ENCODE assay signal across 16 cellular contexts in the genomic region with DNA sequence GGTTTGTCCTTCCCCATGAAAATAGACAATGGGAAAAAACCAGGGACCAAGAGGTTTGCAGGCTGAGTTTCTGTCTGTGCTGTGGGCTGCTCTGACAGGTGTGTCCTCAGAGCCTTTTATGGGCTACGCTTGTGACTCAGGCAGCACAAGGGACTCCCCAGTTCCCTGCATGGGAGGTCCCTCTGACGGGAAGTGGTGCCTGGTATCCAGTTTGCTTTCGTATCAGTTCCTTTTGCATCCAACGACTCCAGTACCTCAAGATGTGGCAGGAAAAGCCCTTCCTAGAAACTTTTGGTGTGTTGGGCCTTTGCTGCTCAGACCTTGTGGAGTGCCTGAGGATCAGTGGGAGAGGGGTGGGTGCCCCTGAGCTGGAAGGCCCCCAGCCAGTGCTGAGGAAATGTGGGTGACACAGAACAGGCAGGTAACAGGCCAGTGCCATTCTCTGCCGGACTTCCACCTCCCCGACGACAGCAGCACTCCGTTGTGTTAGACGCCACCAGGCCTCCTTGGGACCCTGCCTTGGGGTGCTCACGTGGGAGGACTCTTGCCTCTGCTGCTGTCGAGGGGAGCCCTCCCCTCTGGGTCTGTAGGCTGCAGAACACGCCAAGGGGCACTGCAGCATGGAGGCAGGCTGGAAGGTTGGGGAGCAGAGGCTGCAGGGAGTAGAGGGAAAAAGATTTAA. TPM values are rescaled to one million over a fixed set of nuclear protein-coding genes. Genes with fewer than 3 reads are reported as not detected.
A peak's percentile ranks its signal among the peaks of the same experiment; 100 is the strongest.
DNase-seq lines count a peak whose midpoint lies in the region; ATAC-seq and TF ChIP-seq lines count a peak whose summit lies in the region.
"Had no signal": no experiment of that assay in that cellular context is flagged by ENCODE, and none has a peak within 500 bp of the region (broad histone marks: within the 10 kb centered on the region; RNA-seq: fewer than 3 reads in every experiment).

No MANE protein-coding gene starts in this region.

- no peaks in the 10 kb centered on the region for H3K9me3 ChIP-seq in spleen

- intact Hi-C loops in spleen (cut with DNase I; ENCODE audit: low total_unique reads), result no loop called here

- no peak for TF ChIP-seq CTCF in NB4 (IDR thresholded peaks at IDR 0.05; ENCODE audit: low read depth, low read length)
- no peak for TF ChIP-seq CTCF in spleen (IDR thresholded peaks at IDR 0.05 in 8 of 11, conservative IDR thresholded peaks at IDR 0.05 in 3 of 11)

- ATAC-seq in GM21390 (IDR thresholded peaks at IDR 0.05; ENCODE audit: unreplicated experiment), result peak; percentile 64

- DNase-seq in activated CD8-positive, alpha-beta memory T cell treated with anti-CD3 and anti-CD28 coated beads for 24 hours, result peak; percentile 54
- no peak for DNase-seq in activated CD8-positive, alpha-beta memory T cell treated with anti-CD3 and anti-CD28 coated beads, Interleukin-2, amount 50 U/mL, for 4 hours
- DNase-seq in NB4 (ENCODE audit: low read depth) (peak; percentile 37), spleen (peak; percentile 70), DMS79 treated with DMSO at 0.1 percent for 48 hours (lab: John Stamatoyannopoulos, UW) (no peak), dedifferentiated amniotic fluid mesenchymal stem cell (ENCODE audit: extremely low spot score) (no peak)
- no peak for DNase-seq in activated CD4-positive, alpha-beta T cell treated with anti-CD3 and anti-CD28 coated beads, Interleukin-2, amount 50 U/mL, for 4 hours
- DNase-seq: activated CD4-positive, alpha-beta T cell treated with anti-CD3 and anti-CD28 coated beads, Interleukin-2, amount 50 U/mL, for 1 hour; Calu3; HCEC 1CT; mesenchymal stem cell; NCI-H1417; NCI-H510A treated with DMSO at 0.1 percent for 48 hours; T-helper 2 cell had no signal

- H3K4me1 ChIP-seq in spleen, result peaks cover 0 to 31% (median 7%) of the 10 kb centered on the region in 6 donors

- no peaks in the 10 kb centered on the region for H3K36me3 ChIP-seq in spleen
- H3K36me3 ChIP-seq: tibial nerve had no signal

- H3K4me3 ChIP-seq in NB4 (ENCODE audit: low read depth, low read length) (no peak overlapping the region), spleen (no peak overlapping the region)
- H3K4me3 ChIP-seq: tibial nerve had no signal

- no peak overlapping the region for H3K27ac ChIP-seq in spleen
- H3K27ac ChIP-seq: tibial nerve had no signal

- peaks cover 0 to 3% (median 0%) of the 10 kb centered on the region in 7 donors for H3K27me3 ChIP-seq in spleen (replicated peaks in 1 of 7)
- H3K27me3 ChIP-seq: tibial nerve had no signal

- 74 to 85% (median 81%) methylated on average over 6 to 12 of the region's 12 CpGs for WGBS in spleen, 5 donors

- no peak for TF ChIP-seq POLR2A in NB4 (IDR thresholded peaks at IDR 0.05; ENCODE audit: extremely low read depth, insufficient read length)
- no peak for TF ChIP-seq POLR2A in spleen (IDR thresholded peaks at IDR 0.05)

RNA-seq across cellular contexts. Expression of gene IRF8, which starts 38.4 kb away (rescaled TPM):
- total RNA-seq in spleen, result 100 to 1,000 TPM; 228 to 329 (median 278) TPM
- 100 to 1,000 TPM; 103 to 183 (median 115) TPM for polyA plus RNA-seq in spleen

Comparison
In these comparisons a context has a peak if more than half of its experiments do, and no peak if none do; other contexts are left out.
1. DNase-seq: peak in activated CD8-positive, alpha-beta memory T cell treated with anti-CD3 and anti-CD28 coated beads for 24 hours (single experiment), NB4 (single experiment) and spleen (single experiment); none in activated CD8-positive, alpha-beta memory T cell treated with anti-CD3 and anti-CD28 coated beads, Interleukin-2, amount 50 U/mL, for 4 hours (single experiment), DMS79 treated with DMSO at 0.1 percent for 48 hours (single experiment), dedifferentiated amniotic fluid mesenchymal stem cell (single experiment) and activated CD4-positive, alpha-beta T cell treated with anti-CD3 and anti-CD28 coated beads, Interleukin-2, amount 50 U/mL, for 4 hours (0 of 2).